In the genomic region with DNA sequence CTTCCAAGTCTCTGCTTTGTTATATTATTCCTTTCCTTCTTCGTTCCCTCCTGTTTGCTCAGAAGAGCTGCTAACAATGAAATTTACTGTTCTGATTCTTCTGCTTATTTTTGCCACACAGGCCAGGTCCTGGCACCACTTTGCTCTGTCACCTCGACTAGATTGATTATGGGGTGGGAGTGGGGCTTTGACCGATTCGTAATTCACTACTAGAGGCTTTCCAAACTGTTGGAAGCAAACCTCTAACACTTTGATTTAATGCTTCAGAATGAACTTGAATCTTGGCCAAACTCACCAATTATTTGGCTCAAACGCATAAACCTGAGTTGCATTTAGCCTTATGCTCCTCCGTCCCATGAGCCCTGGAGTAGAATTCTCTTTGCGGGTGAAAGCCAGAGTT, we compare ENCODE assay signal across 26 cellular contexts.
"Had no signal": no experiment of that assay in that cellular context is flagged by ENCODE, and none has a peak within 500 bp of the region (broad histone marks: within the 10 kb centered on the region; RNA-seq: fewer than 3 reads in every experiment).

No MANE protein-coding gene starts in this region.

- ATAC-seq: activated CD8-positive, alpha-beta T cell treated with anti-CD3 and anti-CD28 coated beads, Interleukin-2, amount 10 ng/mL, durations not matched to agents 7 days and 5 days; activated T-helper 17 cell treated with anti-CD3 and anti-CD28 coated beads, Interleukin-2, amount 50 U/mL, for 72 hours; heart right ventricle; left lobe of liver; lower lobe of right lung; naive thymus-derived CD8-positive, alpha-beta T cell; psoas muscle; right cardiac atrium; stimulated activated effector memory CD8-positive, alpha-beta T cell treated with anti-CD3 and anti-CD28 coated beads, Interleukin-12 subunit alpha, Interleukin-12 subunit beta, amount 100 ng/mL, for 72 hours had no signal

- H3K4me1 Mint-ChIP-seq: activated CD4-positive, alpha-beta T cell treated with anti-CD3 and anti-CD28 coated beads, Interleukin-2, amount 10 ng/mL, durations not matched to agents 7 days and 5 days; activated T-helper 17 cell treated with anti-CD3 and anti-CD28 coated beads, Interleukin-2, amount 50 U/mL, for 72 hours; naive thymus-derived CD8-positive, alpha-beta T cell; stimulated activated effector memory CD8-positive, alpha-beta T cell treated with anti-CD3 and anti-CD28 coated beads, Interleukin-12 subunit alpha, Interleukin-12 subunit beta, amount 100 ng/mL, for 72 hours had no signal

- H3K4me3 ChIP-seq: adrenal gland, heart right ventricle, lower lobe of right lung, ovary, psoas muscle, stomach, transverse colon, vagina had no signal

- H3K4me1 ChIP-seq: adrenal gland, lower lobe of right lung, psoas muscle, vagina had no signal

- H3K27me3 Mint-ChIP-seq: activated CD4-positive, alpha-beta T cell treated with anti-CD3 and anti-CD28 coated beads, Interleukin-2, amount 10 ng/mL, durations not matched to agents 7 days and 5 days; activated naive CD8-positive, alpha-beta T cell; activated T-helper 17 cell treated with anti-CD3 and anti-CD28 coated beads, Interleukin-2, amount 50 U/mL, for 72 hours had no signal

- H3K27ac Mint-ChIP-seq: activated CD4-positive, alpha-beta T cell treated with anti-CD3 and anti-CD28 coated beads, Interleukin-2, amount 10 ng/mL, durations not matched to agents 7 days and 5 days; activated CD8-positive, alpha-beta T cell treated with anti-CD3 and anti-CD28 coated beads, Interleukin-2, amount 10 ng/mL, durations not matched to agents 7 days and 5 days; activated naive CD8-positive, alpha-beta T cell; activated T-helper 17 cell treated with anti-CD3 and anti-CD28 coated beads, Interleukin-2, amount 50 U/mL, for 72 hours; naive thymus-derived CD8-positive, alpha-beta T cell; stimulated activated effector memory CD8-positive, alpha-beta T cell treated with anti-CD3 and anti-CD28 coated beads, Interleukin-12 subunit alpha, Interleukin-12 subunit beta, amount 100 ng/mL, for 72 hours had no signal

- H3K9me3 ChIP-seq: adrenal gland, heart right ventricle, lower lobe of right lung, ovary, psoas muscle, stomach, transverse colon, vagina had no signal

- FAIRE-seq: astrocyte, endometrium, small intestine had no signal

- H3K27ac ChIP-seq: adrenal gland, heart right ventricle, lower lobe of right lung, ovary, psoas muscle, vagina, VCaP had no signal

- H3K36me3 Mint-ChIP-seq: activated naive CD8-positive, alpha-beta T cell; naive thymus-derived CD8-positive, alpha-beta T cell; stimulated activated effector memory CD8-positive, alpha-beta T cell treated with anti-CD3 and anti-CD28 coated beads, Interleukin-12 subunit alpha, Interleukin-12 subunit beta, amount 100 ng/mL, for 72 hours had no signal

- H3K36me3 ChIP-seq: adrenal gland, heart right ventricle, lower lobe of right lung, ovary, stomach, transverse colon, vagina had no signal

- H3K27me3 ChIP-seq: adrenal gland, heart right ventricle, ovary, stomach, transverse colon, vagina had no signal

- H3K9me3 Mint-ChIP-seq: activated CD4-positive, alpha-beta T cell treated with anti-CD3 and anti-CD28 coated beads, Interleukin-2, amount 10 ng/mL, durations not matched to agents 7 days and 5 days had no signal

- DNase-seq: activated CD4-positive, alpha-beta T cell treated with anti-CD3 and anti-CD28 coated beads, Interleukin-2, amount 10 ng/mL, durations not matched to agents 7 days and 5 days; activated CD4-positive, CD25-positive, alpha-beta regulatory T cell treated with anti-CD3 and anti-CD28 coated beads, Interleukin-2, amount 50 U/mL, for 72 hours; activated CD8-positive, alpha-beta T cell treated with anti-CD3 and anti-CD28 coated beads, Interleukin-2, amount 10 ng/mL, durations not matched to agents 7 days and 5 days; activated T-cell treated with anti-CD3 and anti-CD28 coated beads, Interleukin-2, amount 50 U/mL, for 1 hour; adrenal gland; effector CD4-positive, alpha-beta T cell; foreskin fibroblast; heart right ventricle; islet precursor cell; lower lobe of right lung; naive thymus-derived CD8-positive, alpha-beta T cell; ovary; psoas muscle; right cardiac atrium; small intestine; stimulated activated CD4-positive, alpha-beta T cell treated with anti-CD3 and anti-CD28 coated beads, Interleukin-2, amount 100 ng/mL, for 24 hours; stomach; transverse colon had no signal

- H3K4me3 Mint-ChIP-seq: activated CD4-positive, alpha-beta T cell treated with anti-CD3 and anti-CD28 coated beads, Interleukin-2, amount 10 ng/mL, durations not matched to agents 7 days and 5 days; activated CD8-positive, alpha-beta T cell treated with anti-CD3 and anti-CD28 coated beads, Interleukin-2, amount 10 ng/mL, durations not matched to agents 7 days and 5 days; activated naive CD8-positive, alpha-beta T cell; activated T-helper 17 cell treated with anti-CD3 and anti-CD28 coated beads, Interleukin-2, amount 50 U/mL, for 72 hours; naive thymus-derived CD8-positive, alpha-beta T cell; stimulated activated effector memory CD8-positive, alpha-beta T cell treated with anti-CD3 and anti-CD28 coated beads, Interleukin-12 subunit alpha, Interleukin-12 subunit beta, amount 100 ng/mL, for 72 hours had no signal
